ENCODE assay signal across 1 cellular context in the genomic region with DNA sequence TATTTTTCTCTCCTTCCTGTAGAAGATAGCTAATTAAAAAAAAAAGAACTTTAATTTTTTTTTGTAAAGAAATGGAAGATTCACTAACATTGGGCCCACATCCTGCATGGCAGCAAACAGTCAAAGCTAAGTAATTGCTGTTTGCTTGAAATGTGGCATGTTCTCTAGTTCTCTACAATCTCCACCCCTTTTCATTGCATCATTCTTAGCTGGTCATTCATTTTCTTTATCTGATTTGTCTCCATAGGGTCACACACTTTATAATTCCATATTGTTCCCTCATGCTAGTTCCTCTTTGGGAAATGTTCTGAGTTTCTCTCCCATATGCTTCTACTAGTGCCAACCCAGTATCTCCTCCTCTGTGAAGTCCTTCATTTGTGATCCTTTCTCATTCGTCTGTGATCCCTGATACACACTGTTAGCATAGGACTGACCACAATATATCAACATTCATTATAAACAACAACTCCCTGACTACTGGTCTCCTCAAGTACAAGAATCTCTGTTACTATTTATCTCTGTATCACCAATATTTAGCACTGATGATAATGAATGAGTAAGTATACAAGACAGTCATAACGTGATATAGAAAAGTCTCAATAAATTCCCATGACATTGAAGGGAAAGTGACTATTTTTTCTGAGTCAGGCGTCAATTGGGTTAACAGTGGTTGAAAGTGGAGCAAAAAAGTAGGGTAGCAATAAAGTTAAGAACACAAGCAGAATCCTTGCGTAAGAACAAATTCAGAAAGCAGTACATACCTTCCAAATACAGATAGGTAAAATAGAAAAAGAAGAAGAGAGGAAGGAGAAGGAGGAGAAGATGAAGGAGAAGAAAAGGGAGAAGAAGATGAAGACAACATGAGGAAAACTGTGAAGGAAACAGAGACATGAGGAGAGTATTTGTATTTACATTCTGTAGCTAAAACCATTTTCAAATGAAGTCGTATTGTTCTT.
TF ChIP-seq lines count a peak whose summit lies in the region.

No MANE protein-coding gene starts in this region.

TF ChIP-seq in K562, 482 proteins besides CTCF, POLR2A, EP300 and RAD21 (continued from another document and continues in another):
- TF ChIP-seq, protein P1, sequence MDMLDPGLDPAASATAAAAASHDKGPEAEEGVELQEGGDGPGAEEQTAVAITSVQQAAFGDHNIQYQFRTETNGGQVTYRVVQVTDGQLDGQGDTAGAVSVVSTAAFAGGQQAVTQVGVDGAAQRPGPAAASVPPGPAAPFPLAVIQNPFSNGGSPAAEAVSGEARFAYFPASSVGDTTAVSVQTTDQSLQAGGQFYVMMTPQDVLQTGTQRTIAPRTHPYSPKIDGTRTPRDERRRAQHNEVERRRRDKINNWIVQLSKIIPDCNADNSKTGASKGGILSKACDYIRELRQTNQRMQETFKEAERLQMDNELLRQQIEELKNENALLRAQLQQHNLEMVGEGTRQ (CRISPR knock-in tag; IDR thresholded peaks at IDR 0.05) = no peak
- TF ChIP-seq, protein P2, sequence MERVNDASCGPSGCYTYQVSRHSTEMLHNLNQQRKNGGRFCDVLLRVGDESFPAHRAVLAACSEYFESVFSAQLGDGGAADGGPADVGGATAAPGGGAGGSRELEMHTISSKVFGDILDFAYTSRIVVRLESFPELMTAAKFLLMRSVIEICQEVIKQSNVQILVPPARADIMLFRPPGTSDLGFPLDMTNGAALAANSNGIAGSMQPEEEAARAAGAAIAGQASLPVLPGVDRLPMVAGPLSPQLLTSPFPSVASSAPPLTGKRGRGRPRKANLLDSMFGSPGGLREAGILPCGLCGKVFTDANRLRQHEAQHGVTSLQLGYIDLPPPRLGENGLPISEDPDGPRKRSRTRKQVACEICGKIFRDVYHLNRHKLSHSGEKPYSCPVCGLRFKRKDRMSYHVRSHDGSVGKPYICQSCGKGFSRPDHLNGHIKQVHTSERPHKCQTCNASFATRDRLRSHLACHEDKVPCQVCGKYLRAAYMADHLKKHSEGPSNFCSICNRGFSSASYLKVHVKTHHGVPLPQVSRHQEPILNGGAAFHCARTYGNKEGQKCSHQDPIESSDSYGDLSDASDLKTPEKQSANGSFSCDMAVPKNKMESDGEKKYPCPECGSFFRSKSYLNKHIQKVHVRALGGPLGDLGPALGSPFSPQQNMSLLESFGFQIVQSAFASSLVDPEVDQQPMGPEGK (CRISPR knock-in tag; IDR thresholded peaks at IDR 0.05; ENCODE audit: borderline replicate concordance) = no peak
- no peak for TF ChIP-seq BCL6 (CRISPR knock-in tag; IDR thresholded peaks at IDR 0.05)
- TF ChIP-seq FOXP1 (CRISPR knock-in tag; IDR thresholded peaks at IDR 0.05) = no peak
- no peak for TF ChIP-seq ZNF224 (CRISPR knock-in tag; IDR thresholded peaks at IDR 0.05)
- no peak for TF ChIP-seq CBFB (CRISPR knock-in tag; IDR thresholded peaks at IDR 0.05)
- TF ChIP-seq, protein P3, sequence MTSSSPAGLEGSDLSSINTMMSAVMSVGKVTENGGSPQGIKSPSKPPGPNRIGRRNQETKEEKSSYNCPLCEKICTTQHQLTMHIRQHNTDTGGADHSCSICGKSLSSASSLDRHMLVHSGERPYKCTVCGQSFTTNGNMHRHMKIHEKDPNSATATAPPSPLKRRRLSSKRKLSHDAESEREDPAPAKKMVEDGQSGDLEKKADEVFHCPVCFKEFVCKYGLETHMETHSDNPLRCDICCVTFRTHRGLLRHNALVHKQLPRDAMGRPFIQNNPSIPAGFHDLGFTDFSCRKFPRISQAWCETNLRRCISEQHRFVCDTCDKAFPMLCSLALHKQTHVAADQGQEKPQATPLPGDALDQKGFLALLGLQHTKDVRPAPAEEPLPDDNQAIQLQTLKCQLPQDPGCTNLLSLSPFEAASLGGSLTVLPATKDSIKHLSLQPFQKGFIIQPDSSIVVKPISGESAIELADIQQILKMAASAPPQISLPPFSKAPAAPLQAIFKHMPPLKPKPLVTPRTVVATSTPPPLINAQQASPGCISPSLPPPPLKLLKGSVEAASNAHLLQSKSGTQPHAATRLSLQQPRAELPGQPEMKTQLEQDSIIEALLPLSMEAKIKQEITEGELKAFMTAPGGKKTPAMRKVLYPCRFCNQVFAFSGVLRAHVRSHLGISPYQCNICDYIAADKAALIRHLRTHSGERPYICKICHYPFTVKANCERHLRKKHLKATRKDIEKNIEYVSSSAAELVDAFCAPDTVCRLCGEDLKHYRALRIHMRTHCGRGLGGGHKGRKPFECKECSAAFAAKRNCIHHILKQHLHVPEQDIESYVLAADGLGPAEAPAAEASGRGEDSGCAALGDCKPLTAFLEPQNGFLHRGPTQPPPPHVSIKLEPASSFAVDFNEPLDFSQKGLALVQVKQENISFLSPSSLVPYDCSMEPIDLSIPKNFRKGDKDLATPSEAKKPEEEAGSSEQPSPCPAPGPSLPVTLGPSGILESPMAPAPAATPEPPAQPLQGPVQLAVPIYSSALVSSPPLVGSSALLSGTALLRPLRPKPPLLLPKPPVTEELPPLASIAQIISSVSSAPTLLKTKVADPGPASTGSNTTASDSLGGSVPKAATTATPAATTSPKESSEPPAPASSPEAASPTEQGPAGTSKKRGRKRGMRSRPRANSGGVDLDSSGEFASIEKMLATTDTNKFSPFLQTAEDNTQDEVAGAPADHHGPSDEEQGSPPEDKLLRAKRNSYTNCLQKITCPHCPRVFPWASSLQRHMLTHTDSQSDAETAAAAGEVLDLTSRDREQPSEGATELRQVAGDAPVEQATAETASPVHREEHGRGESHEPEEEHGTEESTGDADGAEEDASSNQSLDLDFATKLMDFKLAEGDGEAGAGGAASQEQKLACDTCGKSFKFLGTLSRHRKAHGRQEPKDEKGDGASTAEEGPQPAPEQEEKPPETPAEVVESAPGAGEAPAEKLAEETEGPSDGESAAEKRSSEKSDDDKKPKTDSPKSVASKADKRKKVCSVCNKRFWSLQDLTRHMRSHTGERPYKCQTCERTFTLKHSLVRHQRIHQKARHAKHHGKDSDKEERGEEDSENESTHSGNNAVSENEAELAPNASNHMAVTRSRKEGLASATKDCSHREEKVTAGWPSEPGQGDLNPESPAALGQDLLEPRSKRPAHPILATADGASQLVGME (CRISPR knock-in tag; IDR thresholded peaks at IDR 0.05) = no peak
- TF ChIP-seq ZNF778 (CRISPR knock-in tag; IDR thresholded peaks at IDR 0.05) = no peak
- peak; percentile 77; the same call in 1 of the 2 replicates for TF ChIP-seq ELF4 (CRISPR knock-in tag; IDR thresholded peaks at IDR 0.05)
- TF ChIP-seq, protein P4, sequence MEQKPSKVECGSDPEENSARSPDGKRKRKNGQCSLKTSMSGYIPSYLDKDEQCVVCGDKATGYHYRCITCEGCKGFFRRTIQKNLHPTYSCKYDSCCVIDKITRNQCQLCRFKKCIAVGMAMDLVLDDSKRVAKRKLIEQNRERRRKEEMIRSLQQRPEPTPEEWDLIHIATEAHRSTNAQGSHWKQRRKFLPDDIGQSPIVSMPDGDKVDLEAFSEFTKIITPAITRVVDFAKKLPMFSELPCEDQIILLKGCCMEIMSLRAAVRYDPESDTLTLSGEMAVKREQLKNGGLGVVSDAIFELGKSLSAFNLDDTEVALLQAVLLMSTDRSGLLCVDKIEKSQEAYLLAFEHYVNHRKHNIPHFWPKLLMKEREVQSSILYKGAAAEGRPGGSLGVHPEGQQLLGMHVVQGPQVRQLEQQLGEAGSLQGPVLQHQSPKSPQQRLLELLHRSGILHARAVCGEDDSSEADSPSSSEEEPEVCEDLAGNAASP (IDR thresholded peaks at IDR 0.05) = no peak
- TF ChIP-seq FOSL1 (tag; conservative IDR thresholded peaks at IDR 0.05) = peak; percentile 61
- TF ChIP-seq HCFC1 (IDR thresholded peaks at IDR 0.05; ENCODE audit: low read depth, low read length) = no peak
- TF ChIP-seq, protein P5, sequence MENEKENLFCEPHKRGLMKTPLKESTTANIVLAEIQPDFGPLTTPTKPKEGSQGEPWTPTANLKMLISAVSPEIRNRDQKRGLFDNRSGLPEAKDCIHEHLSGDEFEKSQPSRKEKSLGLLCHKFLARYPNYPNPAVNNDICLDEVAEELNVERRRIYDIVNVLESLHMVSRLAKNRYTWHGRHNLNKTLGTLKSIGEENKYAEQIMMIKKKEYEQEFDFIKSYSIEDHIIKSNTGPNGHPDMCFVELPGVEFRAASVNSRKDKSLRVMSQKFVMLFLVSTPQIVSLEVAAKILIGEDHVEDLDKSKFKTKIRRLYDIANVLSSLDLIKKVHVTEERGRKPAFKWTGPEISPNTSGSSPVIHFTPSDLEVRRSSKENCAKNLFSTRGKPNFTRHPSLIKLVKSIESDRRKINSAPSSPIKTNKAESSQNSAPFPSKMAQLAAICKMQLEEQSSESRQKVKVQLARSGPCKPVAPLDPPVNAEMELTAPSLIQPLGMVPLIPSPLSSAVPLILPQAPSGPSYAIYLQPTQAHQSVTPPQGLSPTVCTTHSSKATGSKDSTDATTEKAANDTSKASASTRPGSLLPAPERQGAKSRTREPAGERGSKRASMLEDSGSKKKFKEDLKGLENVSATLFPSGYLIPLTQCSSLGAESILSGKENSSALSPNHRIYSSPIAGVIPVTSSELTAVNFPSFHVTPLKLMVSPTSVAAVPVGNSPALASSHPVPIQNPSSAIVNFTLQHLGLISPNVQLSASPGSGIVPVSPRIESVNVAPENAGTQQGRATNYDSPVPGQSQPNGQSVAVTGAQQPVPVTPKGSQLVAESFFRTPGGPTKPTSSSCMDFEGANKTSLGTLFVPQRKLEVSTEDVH (IDR thresholded peaks at IDR 0.05; ENCODE audit: low read depth, partially characterized antibody) = no peak
- TF ChIP-seq SMARCA5 (IDR thresholded peaks at IDR 0.05) = no peak
- no peak for TF ChIP-seq NRF1 (conservative IDR thresholded peaks at IDR 0.05 in 1 of 2, IDR thresholded peaks at IDR 0.05 in 1 of 2)
- no peak for TF ChIP-seq ZNF780A (CRISPR knock-in tag; IDR thresholded peaks at IDR 0.05)
- TF ChIP-seq ZNF239 (CRISPR knock-in tag; IDR thresholded peaks at IDR 0.05) = 0 out of 2 replicates have a peak, but pooled peaks have one; percentile 43
- no peak for TF ChIP-seq ZNF134 (CRISPR knock-in tag; conservative IDR thresholded peaks at IDR 0.05)
- TF ChIP-seq, protein P6, sequence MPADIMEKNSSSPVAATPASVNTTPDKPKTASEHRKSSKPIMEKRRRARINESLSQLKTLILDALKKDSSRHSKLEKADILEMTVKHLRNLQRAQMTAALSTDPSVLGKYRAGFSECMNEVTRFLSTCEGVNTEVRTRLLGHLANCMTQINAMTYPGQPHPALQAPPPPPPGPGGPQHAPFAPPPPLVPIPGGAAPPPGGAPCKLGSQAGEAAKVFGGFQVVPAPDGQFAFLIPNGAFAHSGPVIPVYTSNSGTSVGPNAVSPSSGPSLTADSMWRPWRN (IDR thresholded peaks at IDR 0.05; ENCODE audit: low read depth) = 0 out of 2 replicates have a peak, but pooled peaks have one; percentile 12
- TF ChIP-seq MAFK (IDR thresholded peaks at IDR 0.05; ENCODE audit: low read length) = no peak
- TF ChIP-seq NFIC (IDR thresholded peaks at IDR 0.05) = no peak; the same call in 1 of the 2 replicates
- no peak for TF ChIP-seq HNRNPL (IDR thresholded peaks at IDR 0.05; ENCODE audit: low read depth, low read length)
- no peak for TF ChIP-seq ZNF347 (CRISPR knock-in tag; IDR thresholded peaks at IDR 0.05; ENCODE audit: low read depth)
- no peak for TF ChIP-seq SRSF9 (IDR thresholded peaks at IDR 0.05; ENCODE audit: borderline replicate concordance, low read depth, low read length)
- TF ChIP-seq TBP (optimal IDR thresholded peaks at IDR 0.05; ENCODE audit: low read depth, low read length) = peak; percentile 47
- TF ChIP-seq RUNX1 (IDR thresholded peaks at IDR 0.05; ENCODE audit: low read depth) = no peak
- TF ChIP-seq, protein P7, sequence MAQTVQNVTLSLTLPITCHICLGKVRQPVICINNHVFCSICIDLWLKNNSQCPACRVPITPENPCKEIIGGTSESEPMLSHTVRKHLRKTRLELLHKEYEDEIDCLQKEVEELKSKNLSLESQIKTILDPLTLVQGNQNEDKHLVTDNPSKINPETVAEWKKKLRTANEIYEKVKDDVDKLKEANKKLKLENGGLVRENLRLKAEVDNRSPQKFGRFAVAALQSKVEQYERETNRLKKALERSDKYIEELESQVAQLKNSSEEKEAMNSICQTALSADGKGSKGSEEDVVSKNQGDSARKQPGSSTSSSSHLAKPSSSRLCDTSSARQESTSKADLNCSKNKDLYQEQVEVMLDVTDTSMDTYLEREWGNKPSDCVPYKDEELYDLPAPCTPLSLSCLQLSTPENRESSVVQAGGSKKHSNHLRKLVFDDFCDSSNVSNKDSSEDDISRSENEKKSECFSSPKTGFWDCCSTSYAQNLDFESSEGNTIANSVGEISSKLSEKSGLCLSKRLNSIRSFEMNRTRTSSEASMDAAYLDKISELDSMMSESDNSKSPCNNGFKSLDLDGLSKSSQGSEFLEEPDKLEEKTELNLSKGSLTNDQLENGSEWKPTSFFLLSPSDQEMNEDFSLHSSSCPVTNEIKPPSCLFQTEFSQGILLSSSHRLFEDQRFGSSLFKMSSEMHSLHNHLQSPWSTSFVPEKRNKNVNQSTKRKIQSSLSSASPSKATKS (CRISPR knock-in tag; IDR thresholded peaks at IDR 0.05) = no peak
- TF ChIP-seq HSF4 (CRISPR knock-in tag; IDR thresholded peaks at IDR 0.05; ENCODE audit: borderline replicate concordance) = no peak
- TF ChIP-seq, protein P8, sequence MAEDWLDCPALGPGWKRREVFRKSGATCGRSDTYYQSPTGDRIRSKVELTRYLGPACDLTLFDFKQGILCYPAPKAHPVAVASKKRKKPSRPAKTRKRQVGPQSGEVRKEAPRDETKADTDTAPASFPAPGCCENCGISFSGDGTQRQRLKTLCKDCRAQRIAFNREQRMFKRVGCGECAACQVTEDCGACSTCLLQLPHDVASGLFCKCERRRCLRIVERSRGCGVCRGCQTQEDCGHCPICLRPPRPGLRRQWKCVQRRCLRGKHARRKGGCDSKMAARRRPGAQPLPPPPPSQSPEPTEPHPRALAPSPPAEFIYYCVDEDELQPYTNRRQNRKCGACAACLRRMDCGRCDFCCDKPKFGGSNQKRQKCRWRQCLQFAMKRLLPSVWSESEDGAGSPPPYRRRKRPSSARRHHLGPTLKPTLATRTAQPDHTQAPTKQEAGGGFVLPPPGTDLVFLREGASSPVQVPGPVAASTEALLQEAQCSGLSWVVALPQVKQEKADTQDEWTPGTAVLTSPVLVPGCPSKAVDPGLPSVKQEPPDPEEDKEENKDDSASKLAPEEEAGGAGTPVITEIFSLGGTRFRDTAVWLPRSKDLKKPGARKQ (CRISPR knock-in tag; IDR thresholded peaks at IDR 0.05) = peak; percentile 49; the same call in 1 of the 2 replicates
- TF ChIP-seq ZFX (CRISPR knock-in tag; IDR thresholded peaks at IDR 0.05) = no peak
- peak; percentile 40; the same call in 1 of the 2 replicates for TF ChIP-seq GATAD2A (IDR thresholded peaks at IDR 0.05)
- TF ChIP-seq PHF8 (IDR thresholded peaks at IDR 0.05; ENCODE audit: borderline replicate concordance, low read length) = no peak
- no peak for TF ChIP-seq SRSF3 (IDR thresholded peaks at IDR 0.05; ENCODE audit: insufficient read depth, low read length)
- TF ChIP-seq, protein P9, sequence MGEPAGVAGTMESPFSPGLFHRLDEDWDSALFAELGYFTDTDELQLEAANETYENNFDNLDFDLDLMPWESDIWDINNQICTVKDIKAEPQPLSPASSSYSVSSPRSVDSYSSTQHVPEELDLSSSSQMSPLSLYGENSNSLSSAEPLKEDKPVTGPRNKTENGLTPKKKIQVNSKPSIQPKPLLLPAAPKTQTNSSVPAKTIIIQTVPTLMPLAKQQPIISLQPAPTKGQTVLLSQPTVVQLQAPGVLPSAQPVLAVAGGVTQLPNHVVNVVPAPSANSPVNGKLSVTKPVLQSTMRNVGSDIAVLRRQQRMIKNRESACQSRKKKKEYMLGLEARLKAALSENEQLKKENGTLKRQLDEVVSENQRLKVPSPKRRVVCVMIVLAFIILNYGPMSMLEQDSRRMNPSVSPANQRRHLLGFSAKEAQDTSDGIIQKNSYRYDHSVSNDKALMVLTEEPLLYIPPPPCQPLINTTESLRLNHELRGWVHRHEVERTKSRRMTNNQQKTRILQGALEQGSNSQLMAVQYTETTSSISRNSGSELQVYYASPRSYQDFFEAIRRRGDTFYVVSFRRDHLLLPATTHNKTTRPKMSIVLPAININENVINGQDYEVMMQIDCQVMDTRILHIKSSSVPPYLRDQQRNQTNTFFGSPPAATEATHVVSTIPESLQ (CRISPR knock-in tag; IDR thresholded peaks at IDR 0.05) = no peak
- no peak for TF ChIP-seq DIDO1 (tag; IDR thresholded peaks at IDR 0.05; ENCODE audit: low read depth)
- TF ChIP-seq ZNF707 (CRISPR knock-in tag; conservative IDR thresholded peaks at IDR 0.05) = no peak
- no peak for TF ChIP-seq SMC3 (conservative IDR thresholded peaks at IDR 0.05; ENCODE audit: insufficient read depth, low read depth, low read length)
